Comparison of ENCODE assay signal across 1 cellular context in the genomic region with DNA sequence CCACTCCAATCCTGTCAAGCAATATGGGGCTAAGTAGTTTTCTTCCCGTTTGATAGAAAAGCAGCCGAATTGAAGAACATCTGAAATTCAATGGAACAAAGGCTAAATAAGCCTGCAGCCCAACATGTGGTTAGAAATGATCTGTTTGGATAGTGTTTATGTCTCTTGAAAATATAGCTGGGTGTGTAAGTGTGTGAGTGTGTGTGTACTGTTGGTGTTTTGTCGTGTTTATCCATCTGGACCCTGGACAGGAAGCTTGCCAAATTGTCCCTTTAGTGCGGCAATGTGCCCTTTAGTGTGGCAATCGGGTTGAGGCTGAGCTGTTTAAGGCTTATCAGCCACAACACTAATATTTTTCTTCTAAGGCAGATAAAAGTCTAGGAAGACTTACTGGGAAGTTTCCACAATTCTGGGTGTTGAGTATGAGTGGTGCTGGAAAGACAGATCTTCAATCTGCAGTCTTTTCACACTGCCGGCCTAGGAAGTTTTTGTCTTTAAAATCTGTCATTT.
TF ChIP-seq lines count a peak whose summit lies in the region.

No MANE protein-coding gene starts in this region.

TF ChIP-seq in HepG2, 621 proteins besides CTCF, POLR2A, EP300 and RAD21 (continued from another document):
- TF ChIP-seq FOXP1 (IDR thresholded peaks at IDR 0.05): no peak
- TF ChIP-seq FOXP1 (CRISPR knock-in tag; IDR thresholded peaks at IDR 0.05): 0 out of 2 replicates have a peak, but pooled peaks have one; percentile 22
- peak; percentile 42; the same call in 1 of the 2 replicates for TF ChIP-seq HNF4A (CRISPR knock-in tag; IDR thresholded peaks at IDR 0.05)
- TF ChIP-seq, protein P1, sequence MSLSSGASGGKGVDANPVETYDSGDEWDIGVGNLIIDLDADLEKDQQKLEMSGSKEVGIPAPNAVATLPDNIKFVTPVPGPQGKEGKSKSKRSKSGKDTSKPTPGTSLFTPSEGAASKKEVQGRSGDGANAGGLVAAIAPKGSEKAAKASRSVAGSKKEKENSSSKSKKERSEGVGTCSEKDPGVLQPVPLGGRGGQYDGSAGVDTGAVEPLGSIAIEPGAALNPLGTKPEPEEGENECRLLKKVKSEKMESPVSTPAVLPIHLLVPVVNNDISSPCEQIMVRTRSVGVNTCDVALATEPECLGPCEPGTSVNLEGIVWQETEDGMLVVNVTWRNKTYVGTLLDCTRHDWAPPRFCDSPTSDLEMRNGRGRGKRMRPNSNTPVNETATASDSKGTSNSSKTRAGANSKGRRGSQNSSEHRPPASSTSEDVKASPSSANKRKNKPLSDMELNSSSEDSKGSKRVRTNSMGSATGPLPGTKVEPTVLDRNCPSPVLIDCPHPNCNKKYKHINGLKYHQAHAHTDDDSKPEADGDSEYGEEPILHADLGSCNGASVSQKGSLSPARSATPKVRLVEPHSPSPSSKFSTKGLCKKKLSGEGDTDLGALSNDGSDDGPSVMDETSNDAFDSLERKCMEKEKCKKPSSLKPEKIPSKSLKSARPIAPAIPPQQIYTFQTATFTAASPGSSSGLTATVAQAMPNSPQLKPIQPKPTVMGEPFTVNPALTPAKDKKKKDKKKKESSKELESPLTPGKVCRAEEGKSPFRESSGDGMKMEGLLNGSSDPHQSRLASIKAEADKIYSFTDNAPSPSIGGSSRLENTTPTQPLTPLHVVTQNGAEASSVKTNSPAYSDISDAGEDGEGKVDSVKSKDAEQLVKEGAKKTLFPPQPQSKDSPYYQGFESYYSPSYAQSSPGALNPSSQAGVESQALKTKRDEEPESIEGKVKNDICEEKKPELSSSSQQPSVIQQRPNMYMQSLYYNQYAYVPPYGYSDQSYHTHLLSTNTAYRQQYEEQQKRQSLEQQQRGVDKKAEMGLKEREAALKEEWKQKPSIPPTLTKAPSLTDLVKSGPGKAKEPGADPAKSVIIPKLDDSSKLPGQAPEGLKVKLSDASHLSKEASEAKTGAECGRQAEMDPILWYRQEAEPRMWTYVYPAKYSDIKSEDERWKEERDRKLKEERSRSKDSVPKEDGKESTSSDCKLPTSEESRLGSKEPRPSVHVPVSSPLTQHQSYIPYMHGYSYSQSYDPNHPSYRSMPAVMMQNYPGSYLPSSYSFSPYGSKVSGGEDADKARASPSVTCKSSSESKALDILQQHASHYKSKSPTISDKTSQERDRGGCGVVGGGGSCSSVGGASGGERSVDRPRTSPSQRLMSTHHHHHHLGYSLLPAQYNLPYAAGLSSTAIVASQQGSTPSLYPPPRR (CRISPR knock-in tag; IDR thresholded peaks at IDR 0.05; ENCODE audit: borderline replicate concordance): no peak
- TF ChIP-seq, protein P2, sequence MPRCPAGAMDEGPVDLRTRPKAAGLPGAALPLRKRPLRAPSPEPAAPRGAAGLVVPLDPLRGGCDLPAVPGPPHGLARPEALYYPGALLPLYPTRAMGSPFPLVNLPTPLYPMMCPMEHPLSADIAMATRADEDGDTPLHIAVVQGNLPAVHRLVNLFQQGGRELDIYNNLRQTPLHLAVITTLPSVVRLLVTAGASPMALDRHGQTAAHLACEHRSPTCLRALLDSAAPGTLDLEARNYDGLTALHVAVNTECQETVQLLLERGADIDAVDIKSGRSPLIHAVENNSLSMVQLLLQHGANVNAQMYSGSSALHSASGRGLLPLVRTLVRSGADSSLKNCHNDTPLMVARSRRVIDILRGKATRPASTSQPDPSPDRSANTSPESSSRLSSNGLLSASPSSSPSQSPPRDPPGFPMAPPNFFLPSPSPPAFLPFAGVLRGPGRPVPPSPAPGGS (CRISPR knock-in tag; IDR thresholded peaks at IDR 0.05): no peak
- no peak for TF ChIP-seq RBM22 (optimal IDR thresholded peaks at IDR 0.05; ENCODE audit: low read length)
